ENCODE assay signal across 22 cellular contexts in the genomic region with DNA sequence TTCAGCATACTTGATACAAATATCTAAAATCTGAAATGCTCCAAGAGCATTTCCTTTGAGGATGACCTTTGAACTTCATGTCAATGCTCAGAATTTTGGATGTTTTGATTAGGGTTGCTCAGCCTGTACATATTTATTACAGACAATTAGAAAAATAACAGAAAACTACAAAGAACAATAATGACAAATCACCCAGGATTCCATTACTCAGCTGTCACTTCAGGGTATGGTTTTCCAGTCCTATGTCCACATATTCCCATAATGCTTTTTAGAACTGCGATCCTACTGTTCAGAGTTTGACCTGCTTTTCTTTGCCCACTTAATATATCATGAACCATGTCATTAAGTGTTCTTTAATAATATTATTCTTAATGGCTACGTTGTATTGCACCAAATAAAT. TPM values are rescaled to one million over a fixed set of nuclear protein-coding genes. Genes with fewer than 3 reads are reported as not detected.
"Had no signal": no experiment of that assay in that cellular context is flagged by ENCODE, and none has a peak within 500 bp of the region (broad histone marks: within the 10 kb centered on the region; RNA-seq: fewer than 3 reads in every experiment).

No MANE protein-coding gene starts in this region.

- H3K4me3 ChIP-seq: gastrocnemius medialis, heart right ventricle, neural progenitor cell, pancreas, sigmoid colon, tibial artery, uterus had no signal

- H3K9me3 Mint-ChIP-seq: activated CD4-positive, alpha-beta T cell treated with anti-CD3 and anti-CD28 coated beads, Interleukin-2, amount 10 ng/mL, durations not matched to agents 7 days and 5 days; activated naive CD4-positive, alpha-beta T cell treated with anti-CD3 and anti-CD28 coated beads, Interleukin-2, amount 50 U/mL, for 72 hours; activated T-cell treated with anti-CD3 and anti-CD28 coated beads, Interleukin-2, amount 50 U/mL, for 72 hours; central memory CD8-positive, alpha-beta T cell; neural progenitor cell; T-helper 2 cell treated with Interferon-gamma antibody and Interleukin-4, amounts not matched to agents 5 μg/mL and 100 μg/mL, for 36 hours had no signal

- H3K36me3 ChIP-seq: gastrocnemius medialis, pancreas, sigmoid colon, tibial artery, uterus had no signal

- H3K4me1 Mint-ChIP-seq: neural progenitor cell had no signal

- H3K4me3 Mint-ChIP-seq: activated CD4-positive, alpha-beta T cell treated with anti-CD3 and anti-CD28 coated beads, Interleukin-2, amount 10 ng/mL, durations not matched to agents 7 days and 5 days; activated T-cell treated with anti-CD3 and anti-CD28 coated beads, Interleukin-2, amount 50 U/mL, for 72 hours; central memory CD8-positive, alpha-beta T cell; neural progenitor cell; T-helper 2 cell treated with Interferon-gamma antibody and Interleukin-4, amounts not matched to agents 5 μg/mL and 100 μg/mL, for 36 hours had no signal

- FAIRE-seq: pancreas had no signal

- H3K27ac Mint-ChIP-seq: activated CD4-positive, alpha-beta T cell treated with anti-CD3 and anti-CD28 coated beads, Interleukin-2, amount 10 ng/mL, durations not matched to agents 7 days and 5 days; activated naive CD4-positive, alpha-beta T cell treated with anti-CD3 and anti-CD28 coated beads, Interleukin-2, amount 50 U/mL, for 72 hours; activated T-cell treated with anti-CD3 and anti-CD28 coated beads, Interleukin-2, amount 50 U/mL, for 72 hours; neural progenitor cell; T-helper 2 cell treated with Interferon-gamma antibody and Interleukin-4, amounts not matched to agents 5 μg/mL and 100 μg/mL, for 36 hours had no signal

- DNase-seq: activated CD4-positive, alpha-beta T cell treated with anti-CD3 and anti-CD28 coated beads, Interleukin-2, amount 10 ng/mL, durations not matched to agents 7 days and 5 days; activated CD4-positive, CD25-positive, alpha-beta regulatory T cell; activated CD8-positive, alpha-beta memory T cell treated with anti-CD3 and anti-CD28 coated beads, Interleukin-2, amount 50 U/mL, for 48 hours; activated gamma-delta T cell; activated T-cell treated with anti-CD3 and anti-CD28 coated beads, Interleukin-2, amount 50 U/mL, for 72 hours; cortex of kidney; effector memory CD4-positive, alpha-beta T cell; gastrocnemius medialis; heart right ventricle; islet precursor cell; pancreas; sigmoid colon; stimulated activated CD4-positive, alpha-beta T cell treated with anti-CD3 and anti-CD28 coated beads, Interleukin-4, amount 100 ng/mL, for 1 hour; stimulated activated naive CD4-positive, alpha-beta T cell; tibial artery; uterus had no signal

- H3K9me3 ChIP-seq: gastrocnemius medialis, heart right ventricle, pancreas, sigmoid colon, tibial artery, uterus had no signal

- H3K27me3 ChIP-seq: gastrocnemius medialis, heart right ventricle, neural progenitor cell, pancreas, sigmoid colon, tibial artery, uterus had no signal

- H3K4me1 ChIP-seq: gastrocnemius medialis, heart right ventricle, neural progenitor cell, pancreas, sigmoid colon, tibial artery, uterus had no signal

- ATAC-seq: activated naive CD4-positive, alpha-beta T cell treated with anti-CD3 and anti-CD28 coated beads, Interleukin-2, amount 50 U/mL, for 72 hours; activated T-cell treated with anti-CD3 and anti-CD28 coated beads, Interleukin-2, amount 50 U/mL, for 72 hours; gastrocnemius medialis; heart right ventricle; left lobe of liver; pancreas had no signal

- H3K27ac ChIP-seq: epithelial cell of prostate, gastrocnemius medialis, heart right ventricle, neural progenitor cell, pancreas, sigmoid colon, tibial artery, uterus had no signal

- H3K27me3 Mint-ChIP-seq: activated CD4-positive, alpha-beta T cell treated with anti-CD3 and anti-CD28 coated beads, Interleukin-2, amount 10 ng/mL, durations not matched to agents 7 days and 5 days; central memory CD8-positive, alpha-beta T cell had no signal

RNA-seq across cellular contexts. Expression of gene DLGAP5, which starts 11.4 kb away (rescaled TPM):
- total RNA-seq: gastrocnemius medialis had no signal
- polyA plus RNA-seq: pancreas had no signal
